In genomic region chr19:31354316-31354715, GRCh38 we compare ENCODE assay signal across 14 cellular contexts.
"Had no signal": no experiment of that assay in that cellular context is flagged by ENCODE, and none has a peak within 500 bp of the region (broad histone marks: within the 10 kb centered on the region; RNA-seq: fewer than 3 reads in every experiment).

No MANE protein-coding gene starts in this region.

- H3K4me3 ChIP-seq: gastrocnemius medialis, heart right ventricle, tibial artery, vagina had no signal

- H3K27ac ChIP-seq: gastrocnemius medialis, heart right ventricle, tibial artery, vagina had no signal

- H3K27ac Mint-ChIP-seq: activated CD8-positive, alpha-beta memory T cell treated with anti-CD3 and anti-CD28 coated beads, Interleukin-2, amount 10 ng/mL, durations not matched to agents 7 days and 5 days; nephron progenitor cell had no signal

- H3K27me3 ChIP-seq: vagina had no signal

- H3K36me3 ChIP-seq: gastrocnemius medialis, heart right ventricle, tibial artery, vagina had no signal

- H3K9me3 Mint-ChIP-seq: activated naive CD4-positive, alpha-beta T cell treated with anti-CD3 and anti-CD28 coated beads, Interleukin-2, amount 10 ng/mL, durations not matched to agents 7 days and 5 days; nephron progenitor cell had no signal

- H3K9me3 ChIP-seq: gastrocnemius medialis, heart right ventricle, tibial artery, vagina had no signal

- DNase-seq: activated CD4-positive, alpha-beta T cell treated with anti-CD3 and anti-CD28 coated beads for 1 hour; activated CD8-positive, alpha-beta memory T cell treated with anti-CD3 and anti-CD28 coated beads, Interleukin-2, amount 10 ng/mL, durations not matched to agents 7 days and 5 days; activated naive CD4-positive, alpha-beta T cell treated with anti-CD3 and anti-CD28 coated beads, Interleukin-2, amount 10 ng/mL, durations not matched to agents 7 days and 5 days; activated T-cell treated with anti-CD3 and anti-CD28 coated beads, Interleukin-2, amount 50 U/mL, for 1 hour; dermis blood vessel endothelial cell; erythroblast; gastrocnemius medialis; heart right ventricle; left ventricle myocardium superior; stimulated activated CD4-positive, alpha-beta T cell treated with anti-CD3 and anti-CD28 coated beads, Interleukin-12 subunit alpha, Interleukin-12 subunit beta, amount 100 ng/mL, for 4 hours; stimulated activated CD4-positive, alpha-beta T cell treated with anti-CD3 and anti-CD28 coated beads, Interleukin-2, amount 100 ng/mL, for 24 hours; tibial artery had no signal

- ATAC-seq: activated CD8-positive, alpha-beta memory T cell treated with anti-CD3 and anti-CD28 coated beads, Interleukin-2, amount 10 ng/mL, durations not matched to agents 7 days and 5 days; gastrocnemius medialis; heart right ventricle; left ventricle myocardium superior had no signal

- H3K4me3 Mint-ChIP-seq: activated CD8-positive, alpha-beta memory T cell treated with anti-CD3 and anti-CD28 coated beads, Interleukin-2, amount 10 ng/mL, durations not matched to agents 7 days and 5 days; activated naive CD4-positive, alpha-beta T cell treated with anti-CD3 and anti-CD28 coated beads, Interleukin-2, amount 10 ng/mL, durations not matched to agents 7 days and 5 days had no signal
